In genomic region chr20:23193985-23194384, GRCh38 we compare ENCODE assay signal across 1 cellular context.
TF ChIP-seq lines count a peak whose summit lies in the region.

No MANE protein-coding gene starts in this region.

TF ChIP-seq in K562, 482 proteins besides CTCF, POLR2A, EP300 and RAD21 (continued from another document and continues in another):
- TF ChIP-seq, protein P1, sequence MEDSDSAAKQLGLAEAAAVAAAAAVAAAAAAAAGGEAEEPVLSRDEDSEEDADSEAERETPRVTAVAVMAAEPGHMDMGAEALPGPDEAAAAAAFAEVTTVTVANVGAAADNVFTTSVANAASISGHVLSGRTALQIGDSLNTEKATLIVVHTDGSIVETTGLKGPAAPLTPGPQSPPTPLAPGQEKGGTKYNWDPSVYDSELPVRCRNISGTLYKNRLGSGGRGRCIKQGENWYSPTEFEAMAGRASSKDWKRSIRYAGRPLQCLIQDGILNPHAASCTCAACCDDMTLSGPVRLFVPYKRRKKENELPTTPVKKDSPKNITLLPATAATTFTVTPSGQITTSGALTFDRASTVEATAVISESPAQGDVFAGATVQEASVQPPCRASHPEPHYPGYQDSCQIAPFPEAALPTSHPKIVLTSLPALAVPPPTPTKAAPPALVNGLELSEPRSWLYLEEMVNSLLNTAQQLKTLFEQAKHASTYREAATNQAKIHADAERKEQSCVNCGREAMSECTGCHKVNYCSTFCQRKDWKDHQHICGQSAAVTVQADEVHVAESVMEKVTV (CRISPR knock-in tag; IDR thresholded peaks at IDR 0.05), result no peak
- TF ChIP-seq, protein P2, sequence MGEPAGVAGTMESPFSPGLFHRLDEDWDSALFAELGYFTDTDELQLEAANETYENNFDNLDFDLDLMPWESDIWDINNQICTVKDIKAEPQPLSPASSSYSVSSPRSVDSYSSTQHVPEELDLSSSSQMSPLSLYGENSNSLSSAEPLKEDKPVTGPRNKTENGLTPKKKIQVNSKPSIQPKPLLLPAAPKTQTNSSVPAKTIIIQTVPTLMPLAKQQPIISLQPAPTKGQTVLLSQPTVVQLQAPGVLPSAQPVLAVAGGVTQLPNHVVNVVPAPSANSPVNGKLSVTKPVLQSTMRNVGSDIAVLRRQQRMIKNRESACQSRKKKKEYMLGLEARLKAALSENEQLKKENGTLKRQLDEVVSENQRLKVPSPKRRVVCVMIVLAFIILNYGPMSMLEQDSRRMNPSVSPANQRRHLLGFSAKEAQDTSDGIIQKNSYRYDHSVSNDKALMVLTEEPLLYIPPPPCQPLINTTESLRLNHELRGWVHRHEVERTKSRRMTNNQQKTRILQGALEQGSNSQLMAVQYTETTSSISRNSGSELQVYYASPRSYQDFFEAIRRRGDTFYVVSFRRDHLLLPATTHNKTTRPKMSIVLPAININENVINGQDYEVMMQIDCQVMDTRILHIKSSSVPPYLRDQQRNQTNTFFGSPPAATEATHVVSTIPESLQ (CRISPR knock-in tag; IDR thresholded peaks at IDR 0.05), result no peak
- no peak for TF ChIP-seq ZNF444 (CRISPR knock-in tag; IDR thresholded peaks at IDR 0.05)
- TF ChIP-seq SLC30A9 (CRISPR knock-in tag; IDR thresholded peaks at IDR 0.05), result no peak
- TF ChIP-seq HNRNPUL1 (IDR thresholded peaks at IDR 0.05; ENCODE audit: low read length), result no peak
- no peak for TF ChIP-seq TAF1 (IDR thresholded peaks at IDR 0.05; ENCODE audit: control insufficient read depth, extremely low read depth, insufficient read depth, low read length, severe bottlenecking)
- TF ChIP-seq FIP1L1 (IDR thresholded peaks at IDR 0.05; ENCODE audit: low read depth, low read length, poor library complexity, severe bottlenecking), result no peak
- no peak for TF ChIP-seq SIN3B (IDR thresholded peaks at IDR 0.05; ENCODE audit: low read depth)
- TF ChIP-seq ZNF133 (CRISPR knock-in tag; IDR thresholded peaks at IDR 0.05), result no peak
- TF ChIP-seq E2F3 (CRISPR knock-in tag; IDR thresholded peaks at IDR 0.05), result no peak
- TF ChIP-seq CGGBP1 (CRISPR knock-in tag; IDR thresholded peaks at IDR 0.05), result no peak
- no peak for TF ChIP-seq BRCA1 (IDR thresholded peaks at IDR 0.05)
- no peak for TF ChIP-seq BRCA1 (CRISPR knock-in tag; IDR thresholded peaks at IDR 0.05)
- TF ChIP-seq NBN (IDR thresholded peaks at IDR 0.05; ENCODE audit: low read depth), result no peak
- no peak for TF ChIP-seq ZBTB9 (CRISPR knock-in tag; IDR thresholded peaks at IDR 0.05)
- TF ChIP-seq, protein P3, sequence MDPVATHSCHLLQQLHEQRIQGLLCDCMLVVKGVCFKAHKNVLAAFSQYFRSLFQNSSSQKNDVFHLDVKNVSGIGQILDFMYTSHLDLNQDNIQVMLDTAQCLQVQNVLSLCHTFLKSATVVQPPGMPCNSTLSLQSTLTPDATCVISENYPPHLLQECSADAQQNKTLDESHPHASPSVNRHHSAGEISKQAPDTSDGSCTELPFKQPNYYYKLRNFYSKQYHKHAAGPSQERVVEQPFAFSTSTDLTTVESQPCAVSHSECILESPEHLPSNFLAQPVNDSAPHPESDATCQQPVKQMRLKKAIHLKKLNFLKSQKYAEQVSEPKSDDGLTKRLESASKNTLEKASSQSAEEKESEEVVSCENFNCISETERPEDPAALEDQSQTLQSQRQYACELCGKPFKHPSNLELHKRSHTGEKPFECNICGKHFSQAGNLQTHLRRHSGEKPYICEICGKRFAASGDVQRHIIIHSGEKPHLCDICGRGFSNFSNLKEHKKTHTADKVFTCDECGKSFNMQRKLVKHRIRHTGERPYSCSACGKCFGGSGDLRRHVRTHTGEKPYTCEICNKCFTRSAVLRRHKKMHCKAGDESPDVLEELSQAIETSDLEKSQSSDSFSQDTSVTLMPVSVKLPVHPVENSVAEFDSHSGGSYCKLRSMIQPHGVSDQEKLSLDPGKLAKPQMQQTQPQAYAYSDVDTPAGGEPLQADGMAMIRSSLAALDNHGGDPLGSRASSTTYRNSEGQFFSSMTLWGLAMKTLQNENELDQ (CRISPR knock-in tag; IDR thresholded peaks at IDR 0.05; ENCODE audit: borderline replicate concordance), result no peak
- no peak for TF ChIP-seq ZFP30 (CRISPR knock-in tag; IDR thresholded peaks at IDR 0.05; ENCODE audit: borderline replicate concordance)
- TF ChIP-seq, protein P4, sequence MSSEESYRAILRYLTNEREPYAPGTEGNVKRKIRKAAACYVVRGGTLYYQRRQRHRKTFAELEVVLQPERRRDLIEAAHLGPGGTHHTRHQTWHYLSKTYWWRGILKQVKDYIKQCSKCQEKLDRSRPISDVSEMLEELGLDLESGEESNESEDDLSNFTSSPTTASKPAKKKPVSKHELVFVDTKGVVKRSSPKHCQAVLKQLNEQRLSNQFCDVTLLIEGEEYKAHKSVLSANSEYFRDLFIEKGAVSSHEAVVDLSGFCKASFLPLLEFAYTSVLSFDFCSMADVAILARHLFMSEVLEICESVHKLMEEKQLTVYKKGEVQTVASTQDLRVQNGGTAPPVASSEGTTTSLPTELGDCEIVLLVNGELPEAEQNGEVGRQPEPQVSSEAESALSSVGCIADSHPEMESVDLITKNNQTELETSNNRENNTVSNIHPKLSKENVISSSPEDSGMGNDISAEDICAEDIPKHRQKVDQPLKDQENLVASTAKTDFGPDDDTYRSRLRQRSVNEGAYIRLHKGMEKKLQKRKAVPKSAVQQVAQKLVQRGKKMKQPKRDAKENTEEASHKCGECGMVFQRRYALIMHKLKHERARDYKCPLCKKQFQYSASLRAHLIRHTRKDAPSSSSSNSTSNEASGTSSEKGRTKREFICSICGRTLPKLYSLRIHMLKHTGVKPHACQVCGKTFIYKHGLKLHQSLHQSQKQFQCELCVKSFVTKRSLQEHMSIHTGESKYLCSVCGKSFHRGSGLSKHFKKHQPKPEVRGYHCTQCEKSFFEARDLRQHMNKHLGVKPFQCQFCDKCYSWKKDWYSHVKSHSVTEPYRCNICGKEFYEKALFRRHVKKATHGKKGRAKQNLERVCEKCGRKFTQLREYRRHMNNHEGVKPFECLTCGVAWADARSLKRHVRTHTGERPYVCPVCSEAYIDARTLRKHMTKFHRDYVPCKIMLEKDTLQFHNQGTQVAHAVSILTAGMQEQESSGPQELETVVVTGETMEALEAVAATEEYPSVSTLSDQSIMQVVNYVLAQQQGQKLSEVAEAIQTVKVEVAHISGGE (CRISPR knock-in tag; IDR thresholded peaks at IDR 0.05), result no peak
- peak; percentile 22; the same call in 1 of the 2 replicates for TF ChIP-seq ZNF592 (IDR thresholded peaks at IDR 0.05)
- no peak for TF ChIP-seq HDAC1 (IDR thresholded peaks at IDR 0.05)
- TF ChIP-seq MCM7 (IDR thresholded peaks at IDR 0.05), result no peak
- no peak for TF ChIP-seq MAFF (IDR thresholded peaks at IDR 0.05; ENCODE audit: low read length)
- no peak for TF ChIP-seq RBM25 (IDR thresholded peaks at IDR 0.05; ENCODE audit: low read depth, low read length, severe bottlenecking)
- TF ChIP-seq, protein P5, sequence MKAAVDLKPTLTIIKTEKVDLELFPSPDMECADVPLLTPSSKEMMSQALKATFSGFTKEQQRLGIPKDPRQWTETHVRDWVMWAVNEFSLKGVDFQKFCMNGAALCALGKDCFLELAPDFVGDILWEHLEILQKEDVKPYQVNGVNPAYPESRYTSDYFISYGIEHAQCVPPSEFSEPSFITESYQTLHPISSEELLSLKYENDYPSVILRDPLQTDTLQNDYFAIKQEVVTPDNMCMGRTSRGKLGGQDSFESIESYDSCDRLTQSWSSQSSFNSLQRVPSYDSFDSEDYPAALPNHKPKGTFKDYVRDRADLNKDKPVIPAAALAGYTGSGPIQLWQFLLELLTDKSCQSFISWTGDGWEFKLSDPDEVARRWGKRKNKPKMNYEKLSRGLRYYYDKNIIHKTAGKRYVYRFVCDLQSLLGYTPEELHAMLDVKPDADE (conservative IDR thresholded peaks at IDR 0.05; ENCODE audit: control insufficient read depth, low read depth, low read length), result no peak
- TF ChIP-seq CBX5 (IDR thresholded peaks at IDR 0.05; ENCODE audit: borderline replicate concordance, low read depth), result no peak
- no peak for TF ChIP-seq PHF20 (IDR thresholded peaks at IDR 0.05; ENCODE audit: partially characterized antibody)
- no peak for TF ChIP-seq PURB (CRISPR knock-in tag; IDR thresholded peaks at IDR 0.05; ENCODE audit: low read depth)
- no peak for TF ChIP-seq GABPB2 (CRISPR knock-in tag; conservative IDR thresholded peaks at IDR 0.05)
- no peak for TF ChIP-seq ETS2 (tag; IDR thresholded peaks at IDR 0.05; ENCODE audit: borderline replicate concordance, poor library complexity, severe bottlenecking)
- 0 out of 2 replicates have a peak, but pooled peaks have one; percentile 36 for TF ChIP-seq JUN (IDR thresholded peaks at IDR 0.05; ENCODE audit: borderline replicate concordance, low read depth, low read length)
- TF ChIP-seq JUN (CRISPR knock-in tag; IDR thresholded peaks at IDR 0.05; ENCODE audit: borderline replicate concordance), result no peak
- no peak for TF ChIP-seq SMARCE1 (IDR thresholded peaks at IDR 0.05)
- no peak for TF ChIP-seq CREBBP (IDR thresholded peaks at IDR 0.05; ENCODE audit: low read depth, low read length)
- TF ChIP-seq PRDM10 (IDR thresholded peaks at IDR 0.05; ENCODE audit: partially characterized antibody), result peak; percentile 67
- no peak for TF ChIP-seq RFX7 (CRISPR knock-in tag; IDR thresholded peaks at IDR 0.05)
- TF ChIP-seq NFE2 (IDR thresholded peaks at IDR 0.05; ENCODE audit: low read depth), result no peak
- no peak for TF ChIP-seq ZBTB7A (IDR thresholded peaks at IDR 0.05; ENCODE audit: borderline replicate concordance, control insufficient read depth, low read depth, low read length)
- TF ChIP-seq HCFC1 (IDR thresholded peaks at IDR 0.05; ENCODE audit: low read depth, low read length), result peak; percentile 32; the same call in 1 of the 2 replicates
- no peak for TF ChIP-seq SOX6 (IDR thresholded peaks at IDR 0.05)
